20 cellular contexts compared by ENCODE assay signal in genomic region chr14:64109821-64110554, GRCh38.
A peak's percentile ranks its signal among the peaks of the same experiment; 100 is the strongest.
DNase-seq lines count a peak whose midpoint lies in the region; ATAC-seq and TF ChIP-seq lines count a peak whose summit lies in the region.
"Had no signal": no experiment of that assay in that cellular context is flagged by ENCODE, and none has a peak within 500 bp of the region (broad histone marks: within the 10 kb centered on the region; RNA-seq: fewer than 3 reads in every experiment).

No MANE protein-coding gene starts in this region.

- no peaks in the 10 kb centered on the region for H3K27me3 ChIP-seq in RWPE2 (ENCODE audit: insufficient read depth, poor library complexity, severe bottlenecking)
- H3K27me3 ChIP-seq in fibroblast of lung (ENCODE audit: control insufficient read depth, insufficient read depth, low read length), result no peaks in the 10 kb centered on the region
- no peaks in the 10 kb centered on the region for H3K27me3 ChIP-seq in SJCRH30
- H3K27me3 ChIP-seq: BLaER1 treated with 17β-estradiol and CSF1 and Interleukin-3, amounts not matched to agents 10 nM and 100 nM; heart left ventricle had no signal

- H3K4me1 ChIP-seq in RWPE2 (ENCODE audit: insufficient read depth, poor library complexity, severe bottlenecking) (peaks cover 63% of the 10 kb centered on the region), fibroblast of lung (ENCODE audit: control insufficient read depth, extremely low read depth, insufficient read depth, low read length) (peaks cover 3% of the 10 kb centered on the region), SJCRH30 (no peaks in the 10 kb centered on the region)

- H2AFZ ChIP-seq in fibroblast of lung (ENCODE audit: low read length), result no peak overlapping the region

- H3K9ac ChIP-seq in fibroblast of lung (ENCODE audit: insufficient read depth, low read length), result no peak overlapping the region
- H3K9ac ChIP-seq: BLaER1 treated with 17β-estradiol and CSF1 and Interleukin-3, amounts not matched to agents 10 nM and 100 nM had no signal

- ATAC-seq in RWPE2 (ENCODE audit: low read depth), result peak; percentile 55
- ATAC-seq: heart left ventricle, psoas muscle had no signal

- no peaks in the 10 kb centered on the region for H3K79me2 ChIP-seq in fibroblast of lung (ENCODE audit: control insufficient read depth, insufficient read depth, low read length)

- no peaks in the 10 kb centered on the region for H3K9me3 ChIP-seq in RWPE2 (ENCODE audit: severe bottlenecking)
- H3K9me3 ChIP-seq in fibroblast of lung (ENCODE audit: control insufficient read depth, insufficient read depth, low read depth, low read length), result no peaks in the 10 kb centered on the region
- no peaks in the 10 kb centered on the region for H3K9me3 ChIP-seq in SJCRH30 (replicated peaks)
- H3K9me3 ChIP-seq: BLaER1 treated with 17β-estradiol and CSF1 and Interleukin-3, amounts not matched to agents 10 nM and 100 nM; heart left ventricle; psoas muscle had no signal

- H3K4me2 ChIP-seq in fibroblast of lung (ENCODE audit: extremely low read depth, insufficient read depth, low read length), result no peak overlapping the region
- H3K4me2 ChIP-seq: BLaER1 treated with 17β-estradiol and CSF1 and Interleukin-3, amounts not matched to agents 10 nM and 100 nM had no signal

- DNase-seq in HCEC 1CT (peak; percentile 66), RWPE2 (ENCODE audit: low spot score) (no peak), fibroblast of lung (ENCODE audit: low read depth in 2 of 2) (peak; percentile 5 to 64), renal cortical epithelial cell (ENCODE audit: low read depth) (peak; percentile 82), SJCRH30 (no peak), UCSD-AML1 (lab: John Stamatoyannopoulos, UW; ENCODE audit: unreplicated experiment) (no peak), D341Med (ENCODE audit: low spot score) (no peak)
- no peak for DNase-seq in stimulated activated CD8-positive, alpha-beta memory T cell treated with anti-CD3 and anti-CD28 coated beads, Interleukin-4, amount 100 ng/mL, for 48 hours
- DNase-seq: activated CD4-positive, alpha-beta T cell treated with anti-CD3 and anti-CD28 coated beads, Interleukin-2, amount 50 U/mL, for 4 hours; activated naive CD4-positive, alpha-beta T cell treated with anti-CD3 and anti-CD28 coated beads, Interleukin-2, amount 10 ng/mL, durations not matched to agents 7 days and 5 days; GF-D8; heart left ventricle; MM.1S; NCI-H1930; NCI-H446; NK-92 treated with Interleukin-12 subunit alpha and Interleukin-12 subunit beta, amount 100 ng/mL, for 24 hours; psoas muscle; RPMI8226; stimulated activated CD4-positive, alpha-beta T cell treated with anti-CD3 and anti-CD28 coated beads, Interleukin-12 subunit alpha, Interleukin-12 subunit beta, amount 100 ng/mL, for 4 hours had no signal

- TF ChIP-seq CTCF in RWPE2 (IDR thresholded peaks at IDR 0.05; ENCODE audit: poor library complexity, severe bottlenecking) (no peak), fibroblast of lung (conservative IDR thresholded peaks at IDR 0.05 in 1 of 2, IDR thresholded peaks at IDR 0.05 in 1 of 2; ENCODE audit: low read depth in 1 of 2, low read length in 2 of 2) (no peak)

- peak overlapping the region; percentile 100 for H3K27ac ChIP-seq in RWPE2 (ENCODE audit: poor library complexity, severe bottlenecking)
- no peak overlapping the region for H3K27ac ChIP-seq in fibroblast of lung (ENCODE audit: insufficient read depth, low read length)
- H3K27ac ChIP-seq in SJCRH30, result no peak overlapping the region
- H3K27ac ChIP-seq: BLaER1 treated with 17β-estradiol and CSF1 and Interleukin-3, amounts not matched to agents 10 nM and 100 nM; heart left ventricle had no signal

- H4K20me1 ChIP-seq in fibroblast of lung (ENCODE audit: control insufficient read depth, extremely low read depth, insufficient read depth, low read length), result no peaks in the 10 kb centered on the region
- H4K20me1 ChIP-seq: BLaER1 treated with 17β-estradiol and CSF1 and Interleukin-3, amounts not matched to agents 10 nM and 100 nM had no signal

- H3K4me3 ChIP-seq in RWPE2 (ENCODE audit: severe bottlenecking) (no peak overlapping the region), fibroblast of lung (replicated peaks in 1 of 4; ENCODE audit: control extremely low read depth in 1 of 4, insufficient read depth in 1 of 4, low read depth in 3 of 4, low read length in 4 of 4) (no peak overlapping the region), SJCRH30 (no peak overlapping the region)
- H3K4me3 ChIP-seq: BLaER1 treated with 17β-estradiol and CSF1 and Interleukin-3, amounts not matched to agents 10 nM and 100 nM; heart left ventricle; psoas muscle had no signal

- peaks cover 12% of the 10 kb centered on the region; the same call in 1 of the 2 replicates for H3K36me3 ChIP-seq in RWPE2 (ENCODE audit: low read depth)
- H3K36me3 ChIP-seq in fibroblast of lung (ENCODE audit: control insufficient read depth, insufficient read depth, low read length), result no peaks in the 10 kb centered on the region
- peaks cover 15% of the 10 kb centered on the region for H3K36me3 ChIP-seq in SJCRH30

Comparison
In these comparisons a context has a peak if more than half of its experiments do, and no peak if none do; other contexts are left out.
1. DNase-seq: peak in HCEC 1CT (single experiment), fibroblast of lung (2 of 2) and renal cortical epithelial cell (single experiment); none in RWPE2 (single experiment), SJCRH30 (0 of 2), UCSD-AML1 (single experiment), stimulated activated CD8-positive, alpha-beta memory T cell treated with anti-CD3 and anti-CD28 coated beads, Interleukin-4, amount 100 ng/mL, for 48 hours (single experiment) and D341Med (single experiment).